ENCODE assay signal across 8 cellular contexts in genomic region chr7:150515248-150515647, GRCh38. TPM values are rescaled to one million over a fixed set of nuclear protein-coding genes. Genes with fewer than 3 reads are reported as not detected.
DNase-seq lines count a peak whose midpoint lies in the region; ATAC-seq, FAIRE-seq and TF ChIP-seq lines count a peak whose summit lies in the region.

No MANE protein-coding gene starts in this region.

- no peak for FAIRE-seq in kidney (lab: Jason Lieb, UNC)

- H3K4me1 ChIP-seq in kidney (ENCODE audit: control insufficient read depth in 1 of 2, insufficient read depth in 1 of 2, low read depth in 1 of 2, low read length in 2 of 2): no peaks in the 10 kb centered on the region
- peaks cover 2% of the 10 kb centered on the region for H3K4me1 ChIP-seq in thymus (ENCODE audit: control insufficient read depth, insufficient read depth, low read length)

- 8% methylated on average over 4 of the region's 4 CpGs for WGBS in thymus

- peak overlapping the region; percentile 73 for H3K4me3 ChIP-seq in Jurkat, Clone E6-1 (ENCODE audit: low read length)
- peak overlapping the region; percentile 61 to 67 for H3K4me3 ChIP-seq in kidney (ENCODE audit: low read length in 2 of 2)
- peak overlapping the region; percentile 54 for H3K4me3 ChIP-seq in thymus (ENCODE audit: low read length)

- TF ChIP-seq CTCF in kidney (IDR thresholded peaks at IDR 0.05; ENCODE audit: borderline replicate concordance, extremely low read depth, insufficient read depth): no peak

- DNase-seq in activated CD8-positive, alpha-beta memory T cell treated with anti-CD3 and anti-CD28 coated beads for 24 hours: peak; percentile 63
- DNase-seq in activated CD8-positive, alpha-beta memory T cell treated with anti-CD3 and anti-CD28 coated beads, Interleukin-2, amount 50 U/mL, for 4 hours: no peak
- DNase-seq in Jurkat, Clone E6-1 (ENCODE audit: low read depth, low spot score): no peak
- DNase-seq in kidney (no peak), NCI-H748 treated with DMSO at 0.1 percent for 48 hours (lab: John Stamatoyannopoulos, UW) (no peak)

- H3K36me3 ChIP-seq in kidney (ENCODE audit: control insufficient read depth in 1 of 2, insufficient read depth in 2 of 2, low read length in 2 of 2): no peaks in the 10 kb centered on the region
- H3K36me3 ChIP-seq in thymus (ENCODE audit: control insufficient read depth, insufficient read depth): peaks cover 5% of the 10 kb centered on the region

- peak overlapping the region in 1 of 2 donors; percentile 56 for H3K9ac ChIP-seq in kidney (ENCODE audit: low read length in 2 of 2)

- intact Hi-C loops in kidney (cut with DNase I): no loop called here

- ATAC-seq in HG03460 (IDR thresholded peaks at IDR 0.05; ENCODE audit: unreplicated experiment) (no peak), HG02623 (IDR thresholded peaks at IDR 0.05; ENCODE audit: unreplicated experiment) (no peak)

- H3K27ac ChIP-seq in kidney (ENCODE audit: low read depth in 2 of 2, low read length in 2 of 2) (peak overlapping the region; percentile 37 to 72), thymus (ENCODE audit: low read depth) (peak overlapping the region; percentile 82)

- no peaks in the 10 kb centered on the region for H3K27me3 ChIP-seq in thymus (ENCODE audit: control insufficient read depth, insufficient read depth)

- H3K9me3 ChIP-seq in kidney (ENCODE audit: control insufficient read depth in 1 of 2, low read length in 2 of 2) (no peaks in the 10 kb centered on the region), thymus (ENCODE audit: control insufficient read depth) (no peaks in the 10 kb centered on the region)

RNA-seq across cellular contexts. Expression of gene GIMAP7, which starts 0.6 kb away (rescaled TPM):
- polyA plus RNA-seq in Jurkat, Clone E6-1 (2012; ENCODE audit: insufficient read depth, insufficient read length): 168 TPM
- 43.6 TPM for total RNA-seq in kidney
- polyA plus RNA-seq in kidney (ENCODE audit: insufficient read depth, low read depth, low replicate concordance): 36.0 TPM
- polyA plus RNA-seq in thymus: 69.0 TPM

RNA-seq across cellular contexts. Expression of gene GIMAP4, which starts 51.9 kb away (rescaled TPM):
- 168 TPM for polyA plus RNA-seq in Jurkat, Clone E6-1 (2012; ENCODE audit: insufficient read depth, insufficient read length)
- total RNA-seq in kidney: 61.4 TPM
- polyA plus RNA-seq in kidney (ENCODE audit: insufficient read depth, low read depth, low replicate concordance): 28.9 TPM
- 40.9 TPM for polyA plus RNA-seq in thymus
